ENCODE assay signal across 13 cellular contexts in the genomic region with DNA sequence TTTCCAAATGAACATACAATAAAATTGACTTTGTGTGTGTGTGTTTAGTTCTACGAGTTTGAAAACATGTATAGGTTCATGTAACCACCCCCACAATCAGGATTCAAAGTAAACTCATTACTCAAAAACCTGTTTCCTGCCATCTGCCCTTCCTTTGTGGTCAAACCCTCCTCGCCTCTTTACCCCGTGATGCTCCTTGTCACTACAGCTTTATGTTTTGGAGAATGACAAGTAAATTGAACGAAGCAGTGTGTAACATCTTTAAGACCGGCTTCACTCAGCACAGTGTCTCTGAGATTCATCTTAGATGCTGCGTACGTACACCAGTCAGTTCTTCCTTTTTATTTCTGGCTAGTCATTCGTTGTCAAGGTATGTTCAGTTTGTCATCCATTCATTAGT. TPM values are rescaled to one million over a fixed set of nuclear protein-coding genes. Genes with fewer than 3 reads are reported as not detected.
A peak's percentile ranks its signal among the peaks of the same experiment; 100 is the strongest.
DNase-seq lines count a peak whose midpoint lies in the region; ATAC-seq and TF ChIP-seq lines count a peak whose summit lies in the region.
"Had no signal": no experiment of that assay in that cellular context is flagged by ENCODE, and none has a peak within 500 bp of the region (broad histone marks: within the 10 kb centered on the region; RNA-seq: fewer than 3 reads in every experiment).

No MANE protein-coding gene starts in this region.

- TF ChIP-seq CTCF in colonic mucosa (IDR thresholded peaks at IDR 0.05) = no peak

- H3K36me3 ChIP-seq in colonic mucosa = no peaks in the 10 kb centered on the region
- H3K36me3 ChIP-seq: gastrocnemius medialis, MG63, upper lobe of left lung had no signal

- H3K27me3 Mint-ChIP-seq in activated T-helper 2 cell treated with anti-CD3 and anti-CD28 coated beads, Interferon-gamma antibody, Interleukin-2, Interleukin-4, amounts not matched to agents 10 μg/mL and 5 μg/mL and 100 μg/mL, durations not matched to agents 14 hours and 24 hours and 36 hours (ENCODE audit: low read depth) = peaks cover 18% of the 10 kb centered on the region

- peaks cover 14% of the 10 kb centered on the region for H3K9me3 Mint-ChIP-seq in activated T-helper 2 cell treated with anti-CD3 and anti-CD28 coated beads, Interferon-gamma antibody, Interleukin-2, Interleukin-4, amounts not matched to agents 10 μg/mL and 5 μg/mL and 100 μg/mL, durations not matched to agents 14 hours and 24 hours and 36 hours

- H3K36me3 Mint-ChIP-seq in activated T-helper 2 cell treated with anti-CD3 and anti-CD28 coated beads, Interferon-gamma antibody, Interleukin-2, Interleukin-4, amounts not matched to agents 10 μg/mL and 5 μg/mL and 100 μg/mL, durations not matched to agents 14 hours and 24 hours and 36 hours (ENCODE audit: low read depth) = peaks cover 18% of the 10 kb centered on the region

- H3K9me3 ChIP-seq in colonic mucosa = no peaks in the 10 kb centered on the region
- H3K9me3 ChIP-seq: gastrocnemius medialis, upper lobe of left lung had no signal

- ATAC-seq in GM18511 (IDR thresholded peaks at IDR 0.05; ENCODE audit: unreplicated experiment) = peak; percentile 50
- ATAC-seq: gastrocnemius medialis, SK-N-SH treated with all-trans-retinoic acid at 6 μM for 48 hours had no signal

- peak overlapping the region; percentile 66 for H3K4me3 Mint-ChIP-seq in activated T-helper 2 cell treated with anti-CD3 and anti-CD28 coated beads, Interferon-gamma antibody, Interleukin-2, Interleukin-4, amounts not matched to agents 10 μg/mL and 5 μg/mL and 100 μg/mL, durations not matched to agents 14 hours and 24 hours and 36 hours (ENCODE audit: low read depth)

- intact Hi-C loops in activated T-helper 2 cell treated with anti-CD3 and anti-CD28 coated beads, Interferon-gamma antibody, Interleukin-2, Interleukin-4, amounts not matched to agents 10 μg/mL and 5 μg/mL and 100 μg/mL, durations not matched to agents 14 hours and 24 hours and 36 hours (cut with micrococcal nuclease) = loop anchor here (2.0 kb wide), 3 partner anchors 32 to 54 kb away; a partner anchor contains a TSS
- intact Hi-C loops in colonic mucosa (cut with DNase I) = no loop called here

- no peak overlapping the region for H3K27ac ChIP-seq in colonic mucosa
- H3K27ac ChIP-seq in substantia nigra (ENCODE audit: low read depth, low read length, poor library complexity, severe bottlenecking) = no peak overlapping the region
- H3K27ac ChIP-seq: gastrocnemius medialis, upper lobe of left lung had no signal

- H3K4me1 ChIP-seq in colonic mucosa = no peaks in the 10 kb centered on the region
- H3K4me1 ChIP-seq: gastrocnemius medialis, upper lobe of left lung had no signal

- peak; percentile 47 for DNase-seq in NCI-H748 treated with DMSO at 0.1 percent for 48 hours (lab: John Stamatoyannopoulos, UW)
- peak; percentile 63 for DNase-seq in activated T-helper 2 cell treated with anti-CD3 and anti-CD28 coated beads, Interferon-gamma antibody, Interleukin-2, Interleukin-4, amounts not matched to agents 10 μg/mL and 5 μg/mL and 100 μg/mL, durations not matched to agents 14 hours and 24 hours and 36 hours (ENCODE audit: low spot score)
- DNase-seq in stimulated activated CD4-positive, alpha-beta T cell treated with anti-CD3 and anti-CD28 coated beads, Interleukin-1b, Interleukin-23, amount 100 ng/mL, for 48 hours = peak; percentile 54
- no peak for DNase-seq in colonic mucosa
- DNase-seq in substantia nigra (lab: John Stamatoyannopoulos, UW) = no peak
- no peak for DNase-seq in ureter (ENCODE audit: low spot score)
- no peak for DNase-seq in RKO (ENCODE audit: low spot score)
- DNase-seq: gastrocnemius medialis, MG63, nucleus accumbens, upper lobe of left lung had no signal

- no peak overlapping the region for H3K4me3 ChIP-seq in colonic mucosa
- H3K4me3 ChIP-seq: gastrocnemius medialis, MG63, upper lobe of left lung had no signal

- peak overlapping the region; percentile 69 for H3K27ac Mint-ChIP-seq in activated T-helper 2 cell treated with anti-CD3 and anti-CD28 coated beads, Interferon-gamma antibody, Interleukin-2, Interleukin-4, amounts not matched to agents 10 μg/mL and 5 μg/mL and 100 μg/mL, durations not matched to agents 14 hours and 24 hours and 36 hours

- no peak overlapping the region for H3K9ac ChIP-seq in colonic mucosa (ENCODE audit: low read depth in 2 of 2, low read length in 2 of 2)

- H3K27me3 ChIP-seq in colonic mucosa = peaks cover 5% of the 10 kb centered on the region
- H3K27me3 ChIP-seq: upper lobe of left lung had no signal

- peaks cover 36% of the 10 kb centered on the region for H3K4me1 Mint-ChIP-seq in activated T-helper 2 cell treated with anti-CD3 and anti-CD28 coated beads, Interferon-gamma antibody, Interleukin-2, Interleukin-4, amounts not matched to agents 10 μg/mL and 5 μg/mL and 100 μg/mL, durations not matched to agents 14 hours and 24 hours and 36 hours (ENCODE audit: low read depth)

RNA-seq across cellular contexts. Expression of a gene that starts 54.6 kb away (rescaled TPM):
- total RNA-seq in activated T-helper 2 cell treated with anti-CD3 and anti-CD28 coated beads, Interferon-gamma antibody, Interleukin-2, Interleukin-4, amounts not matched to agents 10 μg/mL and 5 μg/mL and 100 μg/mL, durations not matched to agents 14 hours and 24 hours and 36 hours = 163 and 165 TPM in 2 replicates
- 100 to 1,000 TPM in 1 of 2 donors, 10 to 100 TPM in 1; 40.2 to 148 TPM for total RNA-seq in colonic mucosa
- total RNA-seq in ureter = 2.6 TPM

Comparison
In these comparisons a context has a peak if more than half of its experiments do, and no peak if none do; other contexts are left out.
1. DNase-seq: peak in NCI-H748 treated with DMSO at 0.1 percent for 48 hours (single experiment), activated T-helper 2 cell treated with anti-CD3 and anti-CD28 coated beads, Interferon-gamma antibody, Interleukin-2, Interleukin-4, amounts not matched to agents 10 μg/mL and 5 μg/mL and 100 μg/mL, durations not matched to agents 14 hours and 24 hours and 36 hours (single experiment) and stimulated activated CD4-positive, alpha-beta T cell treated with anti-CD3 and anti-CD28 coated beads, Interleukin-1b, Interleukin-23, amount 100 ng/mL, for 48 hours (single experiment); none in colonic mucosa (single experiment), substantia nigra (0 of 49), ureter (single experiment) and RKO (single experiment).
2. RNA of a gene that starts 54.6 kb away (total RNA-seq): 163 to 165 TPM in activated T-helper 2 cell treated with anti-CD3 and anti-CD28 coated beads, Interferon-gamma antibody, Interleukin-2, Interleukin-4, amounts not matched to agents 10 μg/mL and 5 μg/mL and 100 μg/mL, durations not matched to agents 14 hours and 24 hours and 36 hours and 40.2 to 148 TPM in colonic mucosa; 2.6 TPM in ureter (single experiment); every median in the first group is over 10 times any median in the second.